Comparison of ENCODE assay signal across 1 cellular context in the genomic region with DNA sequence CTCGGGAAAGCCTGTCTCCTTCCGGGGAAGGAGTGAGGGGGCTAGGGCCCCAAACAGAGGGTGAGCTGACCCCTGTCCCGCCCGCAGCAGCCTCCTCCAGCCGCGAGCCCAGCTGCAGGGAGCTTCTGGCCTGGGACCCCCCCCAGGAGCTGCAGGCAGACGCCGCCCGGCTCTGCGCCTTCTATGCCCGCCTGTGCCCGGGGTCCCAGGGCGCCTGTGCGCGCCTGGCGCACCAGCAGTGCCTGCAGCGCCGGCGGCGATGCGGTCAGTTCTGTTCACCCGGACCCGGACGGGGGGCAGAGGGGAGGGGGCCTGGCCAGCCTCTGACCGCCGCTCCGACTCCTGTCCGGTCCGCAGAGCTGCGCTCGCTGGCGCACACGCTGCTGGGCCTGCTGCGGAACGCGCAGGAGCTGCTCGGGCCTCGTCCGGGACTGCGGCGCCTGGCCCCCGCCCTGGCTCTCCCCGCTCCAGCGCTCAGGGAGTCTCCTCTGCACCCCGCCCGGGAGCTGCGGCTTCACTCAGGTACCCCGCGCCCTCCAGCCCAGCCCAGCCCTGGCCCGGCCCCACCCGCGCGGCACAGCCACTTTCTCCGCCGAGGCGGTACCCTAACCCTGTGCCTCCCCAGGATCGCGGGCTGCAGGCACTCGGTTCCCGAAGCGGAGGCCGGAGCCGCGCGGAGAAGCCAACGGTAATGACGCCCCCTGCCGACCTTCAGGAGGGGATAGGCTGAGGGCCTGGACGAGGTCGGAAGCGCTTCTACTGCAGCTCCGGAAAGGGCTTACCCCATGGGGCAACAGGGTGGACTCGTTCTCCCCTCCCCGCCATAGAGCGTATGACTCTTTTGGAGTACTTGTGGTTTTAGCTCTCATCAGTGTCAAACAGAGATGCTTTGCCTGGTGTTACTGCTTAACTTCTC.
TF ChIP-seq lines count a peak whose summit lies in the region.

No MANE protein-coding gene starts in this region.

TF ChIP-seq in HepG2, 621 proteins besides CTCF, POLR2A, EP300 and RAD21 (continued from another document and continues in another):
- TF ChIP-seq TFE3 (CRISPR knock-in tag; IDR thresholded peaks at IDR 0.05) (no peak), TMF1 (CRISPR knock-in tag; IDR thresholded peaks at IDR 0.05; ENCODE audit: low read depth) (no peak), ARNTL (CRISPR knock-in tag; IDR thresholded peaks at IDR 0.05) (no peak), CENPX (CRISPR knock-in tag; IDR thresholded peaks at IDR 0.05) (no peak), HMGXB4 (CRISPR knock-in tag; IDR thresholded peaks at IDR 0.05; ENCODE audit: borderline replicate concordance in 1 of 2, low read depth in 1 of 2) (peak; percentile 77 to 93), EEA1 (CRISPR knock-in tag; IDR thresholded peaks at IDR 0.05; ENCODE audit: borderline replicate concordance) (no peak; the same call in 1 of the 2 replicates), RNF2 (conservative IDR thresholded peaks at IDR 0.05; ENCODE audit: low read depth) (0 out of 2 replicates have a peak, but pooled peaks have one; percentile 35), YEATS4 (CRISPR knock-in tag; IDR thresholded peaks at IDR 0.05; ENCODE audit: borderline replicate concordance) (no peak), ONECUT2 (CRISPR knock-in tag; IDR thresholded peaks at IDR 0.05) (no peak), ZNF263 (CRISPR knock-in tag; IDR thresholded peaks at IDR 0.05) (no peak), SRY (CRISPR knock-in tag; IDR thresholded peaks at IDR 0.05) (no peak), PHF21A (CRISPR knock-in tag; IDR thresholded peaks at IDR 0.05) (0 out of 2 replicates have a peak, but pooled peaks have one; percentile 39), GATA4 (IDR thresholded peaks at IDR 0.05; ENCODE audit: borderline replicate concordance, low read depth) (no peak), RFX5 (IDR thresholded peaks at IDR 0.05; ENCODE audit: low read depth, low read length) (no peak), ISL2 (CRISPR knock-in tag; IDR thresholded peaks at IDR 0.05) (peak; percentile 40; the same call in 1 of the 2 replicates), PCBP2 (optimal IDR thresholded peaks at IDR 0.05; ENCODE audit: low read depth, low read length, poor library complexity, severe bottlenecking) (no peak), ZMYM3 (CRISPR knock-in tag; IDR thresholded peaks at IDR 0.05) (peak; percentile 25; the same call in 1 of the 2 replicates), LRRFIP1 (CRISPR knock-in tag; conservative IDR thresholded peaks at IDR 0.05) (no peak), SIX1 (CRISPR knock-in tag; IDR thresholded peaks at IDR 0.05; ENCODE audit: borderline replicate concordance) (no peak), ZNF724P (CRISPR knock-in tag; IDR thresholded peaks at IDR 0.05; ENCODE audit: borderline replicate concordance) (no peak), TCF7 (IDR thresholded peaks at IDR 0.05; ENCODE audit: low read depth) (no peak), HDAC1 (CRISPR knock-in tag; IDR thresholded peaks at IDR 0.05) (no peak), ZNF10 (CRISPR knock-in tag; IDR thresholded peaks at IDR 0.05; ENCODE audit: borderline replicate concordance, low read depth) (no peak), ZBTB8A (CRISPR knock-in tag; IDR thresholded peaks at IDR 0.05; ENCODE audit: borderline replicate concordance, low read depth) (no peak), ZNF180 (CRISPR knock-in tag; IDR thresholded peaks at IDR 0.05; ENCODE audit: borderline replicate concordance, low read depth) (no peak), RBAK (CRISPR knock-in tag; IDR thresholded peaks at IDR 0.05) (no peak), NFE2L2 (IDR thresholded peaks at IDR 0.05; ENCODE audit: low read length) (no peak), ZNF563 (CRISPR knock-in tag; IDR thresholded peaks at IDR 0.05) (no peak), GLI4 (CRISPR knock-in tag; IDR thresholded peaks at IDR 0.05; ENCODE audit: borderline replicate concordance) (no peak), ZNF207 (IDR thresholded peaks at IDR 0.05; ENCODE audit: borderline replicate concordance) (no peak), REPIN1 (CRISPR knock-in tag; IDR thresholded peaks at IDR 0.05; ENCODE audit: borderline replicate concordance, low read depth) (0 out of 2 replicates have a peak, but pooled peaks have one; percentile 43), IKZF1 (IDR thresholded peaks at IDR 0.05) (no peak), NR2F6 (IDR thresholded peaks at IDR 0.05) (no peak), NR2F6 (CRISPR knock-in tag; IDR thresholded peaks at IDR 0.05) (no peak), SAP130 (CRISPR knock-in tag; IDR thresholded peaks at IDR 0.05; ENCODE audit: low read depth) (peak; percentile 49), ZNF569 (CRISPR knock-in tag; IDR thresholded peaks at IDR 0.05; ENCODE audit: borderline replicate concordance) (no peak), ZNF101 (CRISPR knock-in tag; IDR thresholded peaks at IDR 0.05; ENCODE audit: borderline replicate concordance, low read depth) (no peak), MZF1 (CRISPR knock-in tag; IDR thresholded peaks at IDR 0.05; ENCODE audit: borderline replicate concordance) (no peak), ZNF674 (CRISPR knock-in tag; IDR thresholded peaks at IDR 0.05; ENCODE audit: low read depth) (no peak), MBD4 (IDR thresholded peaks at IDR 0.05; ENCODE audit: borderline replicate concordance, low read length) (no peak), ZNF589 (CRISPR knock-in tag; conservative IDR thresholded peaks at IDR 0.05) (no peak), KAT8 (CRISPR knock-in tag; IDR thresholded peaks at IDR 0.05) (no peak), ZFP36L1 (CRISPR knock-in tag; IDR thresholded peaks at IDR 0.05) (0 out of 2 replicates have a peak, but pooled peaks have one; percentile 26), TOE1 (CRISPR knock-in tag; IDR thresholded peaks at IDR 0.05) (no peak), JUNB (CRISPR knock-in tag; IDR thresholded peaks at IDR 0.05; ENCODE audit: borderline replicate concordance) (no peak)
- TF ChIP-seq, protein P1, sequence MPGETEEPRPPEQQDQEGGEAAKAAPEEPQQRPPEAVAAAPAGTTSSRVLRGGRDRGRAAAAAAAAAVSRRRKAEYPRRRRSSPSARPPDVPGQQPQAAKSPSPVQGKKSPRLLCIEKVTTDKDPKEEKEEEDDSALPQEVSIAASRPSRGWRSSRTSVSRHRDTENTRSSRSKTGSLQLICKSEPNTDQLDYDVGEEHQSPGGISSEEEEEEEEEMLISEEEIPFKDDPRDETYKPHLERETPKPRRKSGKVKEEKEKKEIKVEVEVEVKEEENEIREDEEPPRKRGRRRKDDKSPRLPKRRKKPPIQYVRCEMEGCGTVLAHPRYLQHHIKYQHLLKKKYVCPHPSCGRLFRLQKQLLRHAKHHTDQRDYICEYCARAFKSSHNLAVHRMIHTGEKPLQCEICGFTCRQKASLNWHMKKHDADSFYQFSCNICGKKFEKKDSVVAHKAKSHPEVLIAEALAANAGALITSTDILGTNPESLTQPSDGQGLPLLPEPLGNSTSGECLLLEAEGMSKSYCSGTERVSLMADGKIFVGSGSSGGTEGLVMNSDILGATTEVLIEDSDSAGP (CRISPR knock-in tag; IDR thresholded peaks at IDR 0.05; ENCODE audit: borderline replicate concordance): peak; percentile 81; the same call in 1 of the 2 replicates
- TF ChIP-seq, protein P2, sequence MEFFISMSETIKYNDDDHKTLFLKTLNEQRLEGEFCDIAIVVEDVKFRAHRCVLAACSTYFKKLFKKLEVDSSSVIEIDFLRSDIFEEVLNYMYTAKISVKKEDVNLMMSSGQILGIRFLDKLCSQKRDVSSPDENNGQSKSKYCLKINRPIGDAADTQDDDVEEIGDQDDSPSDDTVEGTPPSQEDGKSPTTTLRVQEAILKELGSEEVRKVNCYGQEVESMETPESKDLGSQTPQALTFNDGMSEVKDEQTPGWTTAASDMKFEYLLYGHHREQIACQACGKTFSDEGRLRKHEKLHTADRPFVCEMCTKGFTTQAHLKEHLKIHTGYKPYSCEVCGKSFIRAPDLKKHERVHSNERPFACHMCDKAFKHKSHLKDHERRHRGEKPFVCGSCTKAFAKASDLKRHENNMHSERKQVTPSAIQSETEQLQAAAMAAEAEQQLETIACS (CRISPR knock-in tag; IDR thresholded peaks at IDR 0.05): no peak
- TF ChIP-seq, protein P3, sequence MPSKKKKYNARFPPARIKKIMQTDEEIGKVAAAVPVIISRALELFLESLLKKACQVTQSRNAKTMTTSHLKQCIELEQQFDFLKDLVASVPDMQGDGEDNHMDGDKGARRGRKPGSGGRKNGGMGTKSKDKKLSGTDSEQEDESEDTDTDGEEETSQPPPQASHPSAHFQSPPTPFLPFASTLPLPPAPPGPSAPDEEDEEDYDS (CRISPR knock-in tag; IDR thresholded peaks at IDR 0.05): no peak
- TF ChIP-seq, protein P4, sequence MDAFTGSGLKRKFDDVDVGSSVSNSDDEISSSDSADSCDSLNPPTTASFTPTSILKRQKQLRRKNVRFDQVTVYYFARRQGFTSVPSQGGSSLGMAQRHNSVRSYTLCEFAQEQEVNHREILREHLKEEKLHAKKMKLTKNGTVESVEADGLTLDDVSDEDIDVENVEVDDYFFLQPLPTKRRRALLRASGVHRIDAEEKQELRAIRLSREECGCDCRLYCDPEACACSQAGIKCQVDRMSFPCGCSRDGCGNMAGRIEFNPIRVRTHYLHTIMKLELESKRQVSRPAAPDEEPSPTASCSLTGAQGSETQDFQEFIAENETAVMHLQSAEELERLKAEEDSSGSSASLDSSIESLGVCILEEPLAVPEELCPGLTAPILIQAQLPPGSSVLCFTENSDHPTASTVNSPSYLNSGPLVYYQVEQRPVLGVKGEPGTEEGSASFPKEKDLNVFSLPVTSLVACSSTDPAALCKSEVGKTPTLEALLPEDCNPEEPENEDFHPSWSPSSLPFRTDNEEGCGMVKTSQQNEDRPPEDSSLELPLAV (CRISPR knock-in tag; conservative IDR thresholded peaks at IDR 0.05; ENCODE audit: low read depth): no peak
- TF ChIP-seq, protein P5, sequence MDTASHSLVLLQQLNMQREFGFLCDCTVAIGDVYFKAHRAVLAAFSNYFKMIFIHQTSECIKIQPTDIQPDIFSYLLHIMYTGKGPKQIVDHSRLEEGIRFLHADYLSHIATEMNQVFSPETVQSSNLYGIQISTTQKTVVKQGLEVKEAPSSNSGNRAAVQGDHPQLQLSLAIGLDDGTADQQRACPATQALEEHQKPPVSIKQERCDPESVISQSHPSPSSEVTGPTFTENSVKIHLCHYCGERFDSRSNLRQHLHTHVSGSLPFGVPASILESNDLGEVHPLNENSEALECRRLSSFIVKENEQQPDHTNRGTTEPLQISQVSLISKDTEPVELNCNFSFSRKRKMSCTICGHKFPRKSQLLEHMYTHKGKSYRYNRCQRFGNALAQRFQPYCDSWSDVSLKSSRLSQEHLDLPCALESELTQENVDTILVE (CRISPR knock-in tag; IDR thresholded peaks at IDR 0.05): no peak
